In genomic region chr14:101876539-101876938, GRCh38 we compare ENCODE assay signal across 8 cellular contexts.
A peak's percentile ranks its signal among the peaks of the same experiment; 100 is the strongest.
DNase-seq lines count a peak whose midpoint lies in the region; ATAC-seq and TF ChIP-seq lines count a peak whose summit lies in the region.

No MANE protein-coding gene starts in this region.

- H3K27ac Mint-ChIP-seq in effector memory CD8-positive, alpha-beta T cell, result peak overlapping the region; percentile 81 to 90

- H3K9me3 ChIP-seq in BLaER1 treated with 17β-estradiol and CSF1 and Interleukin-3, amounts not matched to agents 10 nM and 100 nM (replicated peaks in 1 of 11), result peaks cover 0 to 10% (median under 1%) of the 10 kb centered on the region in 11 experiments; a peak in 3 of 22 replicates
- no peaks in the 10 kb centered on the region for H3K9me3 ChIP-seq in sigmoid colon

- peaks cover 0 to 20% (median 0%) of the 10 kb centered on the region in 11 experiments; a peak in 3 of 22 replicates for H4K20me1 ChIP-seq in BLaER1 treated with 17β-estradiol and CSF1 and Interleukin-3, amounts not matched to agents 10 nM and 100 nM

- 10 to 11% methylated on average over 8 of the region's 8 CpGs for WGBS in sigmoid colon, 2 donors

- peak overlapping the region; percentile 89 to 100 (median 98) for H3K27ac ChIP-seq in BLaER1 treated with 17β-estradiol and CSF1 and Interleukin-3, amounts not matched to agents 10 nM and 100 nM
- peak overlapping the region; percentile 15 to 85 (median 76) for H3K27ac ChIP-seq in sigmoid colon

- H3K36me3 Mint-ChIP-seq in effector memory CD8-positive, alpha-beta T cell (ENCODE audit: insufficient read depth), result peaks cover 47% of the 10 kb centered on the region

- no peaks in the 10 kb centered on the region for H3K27me3 Mint-ChIP-seq in effector memory CD8-positive, alpha-beta T cell

- peak; percentile 54 for DNase-seq in activated CD4-positive, CD25-positive, alpha-beta regulatory T cell treated with anti-CD3 and anti-CD28 coated beads, Interleukin-2, amount 50 U/mL, for 72 hours
- DNase-seq in effector memory CD8-positive, alpha-beta T cell, result peak; percentile 59 to 62 (median 60)
- peak; percentile 95 for DNase-seq in sigmoid colon
- no peak for DNase-seq in NCI-H128 (lab: John Stamatoyannopoulos, UW; ENCODE audit: unreplicated experiment)
- no peak for DNase-seq in LoVo (ENCODE audit: low spot score)

- H3K27me3 ChIP-seq in BLaER1 treated with 17β-estradiol and CSF1 and Interleukin-3, amounts not matched to agents 10 nM and 100 nM, result no peaks in the 10 kb centered on the region; a peak in 1 of 22 replicates
- no peaks in the 10 kb centered on the region for H3K27me3 ChIP-seq in sigmoid colon

- TF ChIP-seq POLR2A in sigmoid colon (IDR thresholded peaks at IDR 0.05), result no peak

- H3K4me3 Mint-ChIP-seq in effector memory CD8-positive, alpha-beta T cell, result peak overlapping the region; percentile 70 to 81

- peak overlapping the region; percentile 78 to 98 (median 95); a peak in 21 of 22 replicates for H3K9ac ChIP-seq in BLaER1 treated with 17β-estradiol and CSF1 and Interleukin-3, amounts not matched to agents 10 nM and 100 nM

- TF ChIP-seq CTCF in sigmoid colon (IDR thresholded peaks at IDR 0.05), result no peak

- TF ChIP-seq EP300 in sigmoid colon (IDR thresholded peaks at IDR 0.05), result peak; percentile 97 to 100 (median 98)

- peaks cover 65 to 76% of the 10 kb centered on the region in 2 donors for H3K4me1 Mint-ChIP-seq in effector memory CD8-positive, alpha-beta T cell (ENCODE audit: low read depth in 2 of 2)

- ATAC-seq in GM19467 (IDR thresholded peaks at IDR 0.05; ENCODE audit: unreplicated experiment) (peak; percentile 77), HG03575 (IDR thresholded peaks at IDR 0.05; ENCODE audit: extremely low read depth, insufficient number of reproducible peaks, low FRiP score, unreplicated experiment) (peak; percentile 43)
- peak; percentile 82 for ATAC-seq in effector memory CD8-positive, alpha-beta T cell (replicated peaks)

- H3K36me3 ChIP-seq in BLaER1 treated with 17β-estradiol and CSF1 and Interleukin-3, amounts not matched to agents 10 nM and 100 nM, result peaks cover 5 to 50% (median 20%) of the 10 kb centered on the region in 11 experiments
- no peaks in the 10 kb centered on the region for H3K36me3 ChIP-seq in sigmoid colon

- peaks cover 82 to 96% (median 90%) of the 10 kb centered on the region in 10 experiments for H3K4me1 ChIP-seq in BLaER1 treated with 17β-estradiol and CSF1 and Interleukin-3, amounts not matched to agents 10 nM and 100 nM
- peaks cover 0 to 77% (median 58%) of the 10 kb centered on the region in 4 donors for H3K4me1 ChIP-seq in sigmoid colon

- intact Hi-C loops in sigmoid colon (cut with DNase I), result loop anchor here (5.0 kb wide), 2 partner anchors 64 to 104 kb away; no protein-coding TSS in a partner anchor

- peak overlapping the region in 4 of 10 experiments; percentile 35 to 70 (median 52); a peak in 4 of 20 replicates for H3K4me3 ChIP-seq in BLaER1 treated with 17β-estradiol and CSF1 and Interleukin-3, amounts not matched to agents 10 nM and 100 nM
- H3K4me3 ChIP-seq in sigmoid colon, result peak overlapping the region in 1 of 4 donors; percentile 3

- no peaks in the 10 kb centered on the region for H3K9me3 Mint-ChIP-seq in effector memory CD8-positive, alpha-beta T cell

- peak overlapping the region; percentile 87 to 98 (median 93); a peak in 20 of 22 replicates for H3K4me2 ChIP-seq in BLaER1 treated with 17β-estradiol and CSF1 and Interleukin-3, amounts not matched to agents 10 nM and 100 nM

Comparison
In these comparisons a context has a peak if more than half of its experiments do, and no peak if none do; other contexts are left out.
1. DNase-seq: peak in activated CD4-positive, CD25-positive, alpha-beta regulatory T cell treated with anti-CD3 and anti-CD28 coated beads, Interleukin-2, amount 50 U/mL, for 72 hours (single experiment), effector memory CD8-positive, alpha-beta T cell (3 of 3) and sigmoid colon (single experiment); none in NCI-H128 (single experiment) and LoVo (single experiment).
2. Peak in every context shown above with its lines, with median percentiles within 50 percentile points of each other: ATAC-seq.